ENCODE assay signal across 8 cellular contexts in the genomic region with DNA sequence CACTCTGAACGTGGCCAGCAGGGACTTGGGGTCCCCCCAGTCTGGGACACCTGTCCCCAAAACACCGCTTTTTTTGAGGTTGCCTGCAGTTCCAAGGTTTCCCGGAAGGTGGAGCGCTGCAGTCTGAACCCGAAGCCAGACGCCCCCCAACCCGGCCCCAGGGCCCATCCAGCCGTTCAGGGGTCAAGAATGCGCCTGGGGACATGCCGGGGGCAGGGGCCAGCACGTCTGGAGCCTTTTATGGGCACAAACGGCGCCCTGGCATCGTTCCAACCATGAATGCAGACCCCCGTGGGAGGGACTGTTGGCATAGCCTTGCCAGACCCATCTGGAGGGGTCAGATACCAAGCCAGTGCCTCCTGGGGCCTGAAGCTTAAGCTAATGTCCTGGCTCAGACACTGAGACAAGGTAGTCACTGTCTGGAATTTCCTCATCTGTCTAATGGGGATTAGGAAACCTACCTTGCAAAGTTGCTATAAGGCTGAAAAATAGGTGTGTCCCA. TPM values are rescaled to one million over a fixed set of nuclear protein-coding genes. Genes with fewer than 3 reads are reported as not detected.
A peak's percentile ranks its signal among the peaks of the same experiment; 100 is the strongest.
DNase-seq lines count a peak whose midpoint lies in the region; ATAC-seq and TF ChIP-seq lines count a peak whose summit lies in the region.

No MANE protein-coding gene starts in this region.

- no peak for TF ChIP-seq EP300 in neural cell (conservative IDR thresholded peaks at IDR 0.05; ENCODE audit: poor library complexity, severe bottlenecking)

- H3K9me3 ChIP-seq in heart right ventricle (no peaks in the 10 kb centered on the region), neural cell (ENCODE audit: low read length) (no peaks in the 10 kb centered on the region)

- H3K4me3 ChIP-seq in heart right ventricle, result no peak overlapping the region
- no peak overlapping the region for H3K4me3 ChIP-seq in neural cell (ENCODE audit: low read length)

- DNase-seq in heart right ventricle, result no peak
- DNase-seq in Right ventricle myocardium superior, result no peak
- DNase-seq in activated B cell treated with CpG ODN at 0.5 μM for 24 hours, result peak; percentile 61
- no peak for DNase-seq in chondrocyte (ENCODE audit: low spot score)
- no peak for DNase-seq in COLO829 (ENCODE audit: low spot score)

- H3K27me3 ChIP-seq in heart right ventricle (peaks cover 12 to 62% (median 57%) of the 10 kb centered on the region in 7 donors), neural cell (ENCODE audit: insufficient read depth, low read depth, low read length) (peaks cover 39% of the 10 kb centered on the region)

- H3K27ac Mint-ChIP-seq in activated B cell treated with CpG ODN at 0.5 μM for 24 hours, result no peak overlapping the region
- no peak overlapping the region for H3K27ac Mint-ChIP-seq in chondrocyte (ENCODE audit: unreplicated experiment)

- H3K27me3 Mint-ChIP-seq in activated B cell treated with CpG ODN at 0.5 μM for 24 hours (peaks cover 16% of the 10 kb centered on the region), chondrocyte (ENCODE audit: low read depth) (no peaks in the 10 kb centered on the region)

- ATAC-seq in heart right ventricle (no peak), Right ventricle myocardium superior (ENCODE audit: poor library complexity) (no peak), activated B cell treated with CpG ODN at 0.5 μM for 24 hours (ENCODE audit: low read depth) (peak; percentile 38), GM18511 (IDR thresholded peaks at IDR 0.05; ENCODE audit: unreplicated experiment) (no peak), GM21619 (IDR thresholded peaks at IDR 0.05; ENCODE audit: unreplicated experiment) (no peak)

- intact Hi-C loops in heart right ventricle (cut with DNase I), result no loop called here
- intact Hi-C loops in Right ventricle myocardium superior (cut with DNase I), result no loop called here
- intact Hi-C loops in activated B cell treated with CpG ODN at 0.5 μM for 24 hours (cut with micrococcal nuclease), result loop anchor here (5.0 kb wide), 1 partner anchor 187 kb away; no protein-coding TSS in a partner anchor

- no peak overlapping the region for H3K4me3 Mint-ChIP-seq in activated B cell treated with CpG ODN at 0.5 μM for 24 hours
- H3K4me3 Mint-ChIP-seq in chondrocyte (ENCODE audit: unreplicated experiment), result no peak overlapping the region

- POLR2A ChIA-PET in activated B cell treated with CpG ODN at 0.5 μM for 24 hours (lab: Charles Lee), result interaction anchor here (0.6 to 0.7 kb wide), 2 partner anchors 33 to 144 kb away, joined by 5 to 7 read pairs; no protein-coding TSS in a partner anchor

- H3K4me1 ChIP-seq in heart right ventricle, result peaks cover 0 to 25% (median 0%) of the 10 kb centered on the region in 9 donors

- H3K9me2 ChIP-seq in neural cell (ENCODE audit: insufficient read depth, low read length), result no peaks in the 10 kb centered on the region

- H3K79me2 ChIP-seq in neural cell (replicated peaks; ENCODE audit: insufficient read depth, low read length), result no peaks in the 10 kb centered on the region

- no peak for TF ChIP-seq RAD21 in neural cell (conservative IDR thresholded peaks at IDR 0.05)

- H3F3A ChIP-seq in neural cell (ENCODE audit: insufficient read depth, low read length, poor library complexity, severe bottlenecking), result no peaks in the 10 kb centered on the region

- H3K9me3 Mint-ChIP-seq in activated B cell treated with CpG ODN at 0.5 μM for 24 hours (no peaks in the 10 kb centered on the region), chondrocyte (ENCODE audit: low read depth) (no peaks in the 10 kb centered on the region)

- H3K36me3 ChIP-seq in heart right ventricle, result no peaks in the 10 kb centered on the region
- no peaks in the 10 kb centered on the region for H3K36me3 ChIP-seq in neural cell (ENCODE audit: insufficient read depth, low read length)

- no peaks in the 10 kb centered on the region for H3K36me3 Mint-ChIP-seq in activated B cell treated with CpG ODN at 0.5 μM for 24 hours (ENCODE audit: low read depth)
- H3K36me3 Mint-ChIP-seq in chondrocyte (ENCODE audit: low read depth), result no peaks in the 10 kb centered on the region

- H4K20me1 ChIP-seq in neural cell (ENCODE audit: insufficient read depth), result no peaks in the 10 kb centered on the region

- H3K27ac ChIP-seq in heart right ventricle, result no peak overlapping the region
- H3K27ac ChIP-seq in neural cell (ENCODE audit: low read length), result no peak overlapping the region

- H3K4me1 Mint-ChIP-seq in activated B cell treated with CpG ODN at 0.5 μM for 24 hours (peaks cover 13% of the 10 kb centered on the region), chondrocyte (ENCODE audit: low read depth) (peaks cover 7% of the 10 kb centered on the region)

- CTCF ChIA-PET in activated B cell treated with CpG ODN at 0.5 μM for 24 hours (lab: Charles Lee), result interaction anchor here (1.0 kb wide), 1 partner anchor 149 kb away, joined by 3 read pairs; no protein-coding TSS in a partner anchor

- no peak overlapping the region for H3K4me2 ChIP-seq in neural cell (ENCODE audit: low read length)

- WGBS in heart right ventricle, 2 donors, result 6 to 8% methylated on average over 15 of the region's 15 CpGs

- no peak overlapping the region for H3K9ac ChIP-seq in neural cell (ENCODE audit: low read length)

- H2AFZ ChIP-seq in neural cell (ENCODE audit: low read depth, low read length), result no peak overlapping the region

- TF ChIP-seq CTCF in heart right ventricle (IDR thresholded peaks at IDR 0.05) (peak; percentile 32 to 75 (median 61)), activated B cell treated with CpG ODN at 0.5 μM for 24 hours (IDR thresholded peaks at IDR 0.05) (peak; percentile 35), chondrocyte (IDR thresholded peaks at IDR 0.05) (peak; percentile 88), neural cell (IDR thresholded peaks at IDR 0.05; ENCODE audit: poor library complexity, severe bottlenecking) (peak; percentile 66)

TF ChIP-seq in neural cell, 6 proteins besides CTCF, POLR2A, EP300 and RAD21:
- TF ChIP-seq EZH2 (IDR thresholded peaks at IDR 0.05; ENCODE audit: borderline replicate concordance, insufficient read depth, low read length, poor library complexity, severe bottlenecking) (no peak), SMC3 (conservative IDR thresholded peaks at IDR 0.05; ENCODE audit: poor library complexity) (peak; percentile 27)

RNA-seq across cellular contexts. Expression of gene S1PR5, which starts 6.9 kb away (rescaled TPM):
- total RNA-seq in heart right ventricle (1 to 10 TPM in 1 of 10 donors, under 1 TPM in 6, not detected in 3; 0.12 to 1.1 (median 0.36) TPM), Right ventricle myocardium superior (0.13 TPM), activated B cell treated with CpG ODN at 0.5 μM for 24 hours (0.12 TPM in 1 of 2 replicates, not detected in the other), chondrocyte (3.7 to 6.7 TPM (median 6.4 TPM) in 3 replicates)
- polyA plus RNA-seq in heart right ventricle (under 1 TPM; 0.13 to 0.15 TPM), neural cell (not detected in 2 replicates)
- not detected in 2 replicates for polyA minus RNA-seq in neural cell

RNA-seq across cellular contexts. Expression of gene KEAP1, which starts 7.2 kb away (rescaled TPM):
- 10 to 100 TPM; 51.4 to 84.9 (median 60.0) TPM for total RNA-seq in heart right ventricle
- polyA plus RNA-seq in heart right ventricle, result 10 to 100 TPM; 49.1 to 74.5 TPM
- total RNA-seq in Right ventricle myocardium superior, result 78.3 TPM
- total RNA-seq in activated B cell treated with CpG ODN at 0.5 μM for 24 hours, result 38.9 and 48.0 TPM in 2 replicates
- total RNA-seq in chondrocyte, result 69.3 to 79.9 TPM (median 70.9 TPM) in 3 replicates
- 39.0 and 47.9 TPM in 2 replicates for polyA plus RNA-seq in neural cell
- 39.2 and 46.7 TPM in 2 replicates for polyA minus RNA-seq in neural cell

RNA-seq across cellular contexts. Expression of gene ATG4D, which starts 33.4 kb away (rescaled TPM):
- total RNA-seq in heart right ventricle (10 to 100 TPM; 47.6 to 62.4 (median 54.5) TPM), Right ventricle myocardium superior (46.4 TPM), activated B cell treated with CpG ODN at 0.5 μM for 24 hours (37.8 and 39.1 TPM in 2 replicates), chondrocyte (14.8 to 23.2 TPM (median 21.7 TPM) in 3 replicates)
- polyA plus RNA-seq in heart right ventricle (10 to 100 TPM; 62.0 to 66.2 TPM), neural cell (50.2 and 59.3 TPM in 2 replicates)
- 38.4 and 54.3 TPM in 2 replicates for polyA minus RNA-seq in neural cell

RNA-seq across cellular contexts. Expression of gene KRI1, which starts 55.5 kb away (rescaled TPM):
- total RNA-seq in heart right ventricle (10 to 100 TPM in 6 of 10 donors, 1 to 10 TPM in 4; 8.4 to 14.2 (median 10.3) TPM), Right ventricle myocardium superior (10.4 TPM), activated B cell treated with CpG ODN at 0.5 μM for 24 hours (44.7 and 48.1 TPM in 2 replicates), chondrocyte (14.2 to 16.1 TPM (median 15.4 TPM) in 3 replicates)
- polyA plus RNA-seq in heart right ventricle (10 to 100 TPM; 14.4 to 17.5 TPM), neural cell (5.3 and 6.5 TPM in 2 replicates)
- polyA minus RNA-seq in neural cell, result 6.5 and 7.5 TPM in 2 replicates

RNA-seq across cellular contexts. Expression of gene CDKN2D, which starts 58.4 kb away (rescaled TPM):
- total RNA-seq in heart right ventricle (10 to 100 TPM in 5 of 10 donors, 1 to 10 TPM in 5; 7.7 to 19.2 (median 10.3) TPM), Right ventricle myocardium superior (6.9 TPM), activated B cell treated with CpG ODN at 0.5 μM for 24 hours (10.1 and 10.9 TPM in 2 replicates), chondrocyte (8.3 to 12.0 TPM (median 10.4 TPM) in 3 replicates)
- polyA plus RNA-seq in heart right ventricle (10 to 100 TPM in 1 of 2 donors, 1 to 10 TPM in 1; 5.7 to 25.6 TPM), neural cell (333 and 339 TPM in 2 replicates)
- polyA minus RNA-seq in neural cell, result 98.5 and 118 TPM in 2 replicates

Comparison
In these comparisons a context has a peak if more than half of its experiments do, and no peak if none do; other contexts are left out.
1. CTCF ChIP-seq: peak in every context shown above with its lines; median percentile 88 in chondrocyte; 66 in neural cell; 61 in heart right ventricle; 35 in activated B cell treated with CpG ODN at 0.5 μM for 24 hours.